ENCODE assay signal across 21 cellular contexts in genomic region chr5:136750507-136750906, GRCh38.
DNase-seq lines count a peak whose midpoint lies in the region; ATAC-seq and TF ChIP-seq lines count a peak whose summit lies in the region.
"Had no signal": no experiment of that assay in that cellular context is flagged by ENCODE, and none has a peak within 500 bp of the region (broad histone marks: within the 10 kb centered on the region; RNA-seq: fewer than 3 reads in every experiment).

No MANE protein-coding gene starts in this region.

- H3K23ac ChIP-seq in IMR-90 (ENCODE audit: low read depth, low read length) (no peak overlapping the region), neuronal stem cell (ENCODE audit: low read depth, low read length, poor library complexity) (no peak overlapping the region)

- no peaks in the 10 kb centered on the region for H4K20me1 ChIP-seq in IMR-90 (ENCODE audit: insufficient read depth, low read length)

- no peak overlapping the region for H3K4me3 Mint-ChIP-seq in MCF 10A (ENCODE audit: unreplicated experiment)
- H3K4me3 Mint-ChIP-seq: CD4-positive, alpha-beta T cell; GM23338 had no signal

- H2AFZ ChIP-seq in IMR-90 (replicated peaks; ENCODE audit: low read length, poor library complexity) (no peak overlapping the region), neuronal stem cell (ENCODE audit: low read length) (no peak overlapping the region)
- H2AFZ ChIP-seq: GM23338 had no signal

- no peak for TF ChIP-seq POLR2A in IMR-90 (IDR thresholded peaks at IDR 0.05; ENCODE audit: low read depth, low read length)

- H3K4me3 ChIP-seq in A673 (ENCODE audit: low read depth, low read length, poor library complexity, severe bottlenecking) (no peak overlapping the region), IMR-90 (ENCODE audit: insufficient read depth, low read depth, low read length) (no peak overlapping the region), neuronal stem cell (ENCODE audit: low read length in 2 of 2) (no peak overlapping the region)
- H3K4me3 ChIP-seq: GM12878, GM23338 had no signal

- peak; percentile 77 for DNase-seq in A673 (ENCODE audit: low spot score)
- DNase-seq in IMR-90, result no peak
- DNase-seq in inferior parietal cortex (ENCODE audit: extremely low spot score), result peak; percentile 38
- peak; percentile 10 for DNase-seq in occipital lobe (lab: John Stamatoyannopoulos, UW)
- DNase-seq in neuronal stem cell (ENCODE audit: low spot score), result no peak
- DNase-seq in activated gamma-delta T cell treated with Interleukin-2 at 50 U/mL for 16 hours, result no peak
- no peak for DNase-seq in MCF 10A (ENCODE audit: unreplicated experiment)
- DNase-seq: 8988T; Caco-2; CD4-positive, alpha-beta T cell; HCEC 1CT; KG1; NCI-H1092; NCI-H1436 treated with DMSO at 0.1 percent for 48 hours; NCI-H2029; NCI-H345; NCI-H524 treated with DMSO at 0.1 percent for 48 hours had no signal

- no peak overlapping the region for H4K91ac ChIP-seq in IMR-90 (ENCODE audit: insufficient read depth, low read depth, low read length)
- no peak overlapping the region for H4K91ac ChIP-seq in neuronal stem cell (ENCODE audit: low read depth, low read length, poor library complexity)

- H2BK5ac ChIP-seq in IMR-90 (ENCODE audit: low read depth, low read length, poor library complexity, severe bottlenecking) (no peak overlapping the region), neuronal stem cell (ENCODE audit: low read length) (no peak overlapping the region)

- TF ChIP-seq RAD21 in IMR-90 (IDR thresholded peaks at IDR 0.05; ENCODE audit: low read length), result no peak

- BruUV-seq in A673 (replicated peaks; lab: Mats Ljungman, UMichigan), result no TSS peak
- no TSS peak for BruUV-seq in IMR-90 (replicated peaks; lab: Mats Ljungman, UMichigan)
- BruUV-seq in MCF 10A (replicated peaks; lab: Mats Ljungman, UMichigan), result no TSS peak

- CTCF ChIA-PET in A673 (lab: Charles Lee) (interaction anchor here (0.6 kb wide), 1 partner anchor 493 kb away, joined by 4 read pairs; no protein-coding TSS in a partner anchor), IMR-90 (lab: Yijun Ruan, JAX) (interaction anchor here (0.6 kb wide), 1 partner anchor 867 kb away, joined by 4 read pairs; no protein-coding TSS in a partner anchor), MCF 10A (lab: Yijun Ruan, JAX) (interaction anchor here (0.6 to 1.0 kb wide), 2 partner anchors 19 to 55 kb away, joined by 4 to 5 read pairs; no protein-coding TSS in a partner anchor)

- TF ChIP-seq CTCF in A673 (conservative IDR thresholded peaks at IDR 0.05; ENCODE audit: low read depth, low read length), result no peak
- no peak for TF ChIP-seq CTCF in IMR-90 (conservative IDR thresholded peaks at IDR 0.05; ENCODE audit: low read depth, low read length)
- no peak for TF ChIP-seq CTCF in MCF 10A (IDR thresholded peaks at IDR 0.05; ENCODE audit: unreplicated experiment)

- H2BK12ac ChIP-seq in neuronal stem cell (ENCODE audit: low read length), result no peak overlapping the region

- H3K27ac ChIP-seq in A673 (ENCODE audit: low read depth, low read length, poor library complexity, severe bottlenecking), result no peak overlapping the region
- H3K27ac ChIP-seq in IMR-90 (ENCODE audit: insufficient read depth, low read length), result no peak overlapping the region
- no peak overlapping the region for H3K27ac ChIP-seq in neuronal stem cell (replicated peaks; ENCODE audit: low read length)

- no peak overlapping the region for H3K56ac ChIP-seq in IMR-90 (ENCODE audit: extremely low read depth, insufficient read depth, low read length)

- in situ Hi-C loops in IMR-90 (cut with MboI; ENCODE audit: low sequenced_read_pairs), result no loop called here

- H3K27me3 Mint-ChIP-seq in MCF 10A (ENCODE audit: insufficient read depth, unreplicated experiment), result peaks cover 45% of the 10 kb centered on the region
- H3K27me3 Mint-ChIP-seq: CD4-positive, alpha-beta T cell had no signal

- H4K8ac ChIP-seq in IMR-90 (ENCODE audit: low read depth in 2 of 2, low read length in 2 of 2), result no peak overlapping the region
- no peak overlapping the region for H4K8ac ChIP-seq in neuronal stem cell (ENCODE audit: low read depth, low read length)

- H3K4ac ChIP-seq in IMR-90 (ENCODE audit: low read depth, low read length), result no peak overlapping the region
- no peak overlapping the region for H3K4ac ChIP-seq in neuronal stem cell (ENCODE audit: low read length)

- no peak overlapping the region for H3K18ac ChIP-seq in IMR-90 (ENCODE audit: low read depth, low read length)
- no peak overlapping the region for H3K18ac ChIP-seq in neuronal stem cell (ENCODE audit: low read length)

- intact Hi-C loops in A673 (cut with micrococcal nuclease; ENCODE audit: unreplicated experiment) (no loop called here), IMR-90 (cut with micrococcal nuclease) (no loop called here), MCF 10A (cut with micrococcal nuclease) (no loop called here)

- no peaks in the 10 kb centered on the region for H3K36me3 Mint-ChIP-seq in MCF 10A (ENCODE audit: insufficient read depth, unreplicated experiment)

- WGBS in IMR-90 (ENCODE audit: extremely low coverage in 2 of 2, insufficient read length in 1 of 2), 2 experiments, result no CpG with 5 or more reads among the region's 2 CpGs
- no CpG with 5 or more reads among the region's 2 CpGs for WGBS in neuronal stem cell (ENCODE audit: extremely low coverage in 2 of 2, insufficient read length in 2 of 2, insufficient replicate concordance in 1 of 2), 2 donors

- H3K4me1 ChIP-seq in A673 (ENCODE audit: insufficient read depth, low read length, poor library complexity, severe bottlenecking), result peaks cover 7% of the 10 kb centered on the region
- H3K4me1 ChIP-seq in IMR-90 (ENCODE audit: control insufficient read depth, insufficient read depth, low read length), result no peaks in the 10 kb centered on the region
- no peaks in the 10 kb centered on the region for H3K4me1 ChIP-seq in neuronal stem cell (ENCODE audit: control insufficient read depth in 2 of 2, insufficient read depth in 1 of 2, low read depth in 1 of 2, low read length in 2 of 2)
- H3K4me1 ChIP-seq: Caco-2 had no signal

- H3K4me2 ChIP-seq in IMR-90 (ENCODE audit: low read depth, low read length) (no peak overlapping the region), neuronal stem cell (ENCODE audit: insufficient read depth, low read length, poor library complexity, severe bottlenecking) (no peak overlapping the region)
- H3K4me2 ChIP-seq: GM23338 had no signal

- H3K9me3 ChIP-seq in A673 (ENCODE audit: low read depth, low read length, poor library complexity, severe bottlenecking) (no peaks in the 10 kb centered on the region), IMR-90 (ENCODE audit: control insufficient read depth, insufficient read depth, low read length) (peaks cover 3% of the 10 kb centered on the region; the same call in 1 of the 2 replicates), neuronal stem cell (replicated peaks in 1 of 2; ENCODE audit: control insufficient read depth in 2 of 2, insufficient read depth in 1 of 2, low read depth in 1 of 2, low read length in 2 of 2) (no peaks in the 10 kb centered on the region)
- H3K9me3 ChIP-seq: Caco-2 had no signal

- POLR2A ChIA-PET in A673 (lab: Charles Lee; ENCODE audit: low non-redundant PET), result no interaction called here
- POLR2A ChIA-PET in IMR-90 (lab: Charles Lee; ENCODE audit: unreplicated experiment), result no interaction called here
- POLR2A ChIA-PET in MCF 10A (lab: Yijun Ruan, JAX), result no interaction called here

- H3K9me1 ChIP-seq in IMR-90 (ENCODE audit: insufficient read depth, low read length), result no peaks in the 10 kb centered on the region

- no peak overlapping the region for H3K27ac Mint-ChIP-seq in MCF 10A (ENCODE audit: low read depth, unreplicated experiment)
- H3K27ac Mint-ChIP-seq: CD4-positive, alpha-beta T cell; GM23338 had no signal

- H3K9ac ChIP-seq in IMR-90 (ENCODE audit: low read depth, low read length) (no peak overlapping the region), neuronal stem cell (ENCODE audit: low read depth, low read length, poor library complexity) (no peak overlapping the region)

- H2BK120ac ChIP-seq in IMR-90 (ENCODE audit: low read depth, low read length) (no peak overlapping the region), neuronal stem cell (ENCODE audit: low read depth, low read length) (no peak overlapping the region)

- H3K79me1 ChIP-seq in IMR-90 (ENCODE audit: low read depth in 1 of 2, low read length in 2 of 2) (no peaks in the 10 kb centered on the region), neuronal stem cell (ENCODE audit: low read depth, low read length) (no peaks in the 10 kb centered on the region)

- no peak overlapping the region for H2AK5ac ChIP-seq in IMR-90 (ENCODE audit: low read depth, low read length)
- H2AK5ac ChIP-seq in neuronal stem cell (ENCODE audit: low read depth, low read length), result no peak overlapping the region

- no peak overlapping the region for H2BK15ac ChIP-seq in IMR-90 (ENCODE audit: low read depth, low read length)
- H2BK15ac ChIP-seq in neuronal stem cell (ENCODE audit: low read length), result no peak overlapping the region

- H3K9me3 Mint-ChIP-seq in MCF 10A (ENCODE audit: unreplicated experiment), result no peaks in the 10 kb centered on the region

- ATAC-seq in IMR-90 (ENCODE audit: low read depth) (0 out of 2 replicates have a peak, but pooled peaks have one; percentile 21), HG02759 (IDR thresholded peaks at IDR 0.05; ENCODE audit: unreplicated experiment) (no peak)
- ATAC-seq: GM12878, GM23338, HepG2 had no signal

- no peak overlapping the region for H2BK20ac ChIP-seq in IMR-90 (ENCODE audit: low read depth, low read length)

- H3K36me3 ChIP-seq in A673 (ENCODE audit: insufficient read depth, low read length, poor library complexity, severe bottlenecking) (no peaks in the 10 kb centered on the region), IMR-90 (ENCODE audit: control insufficient read depth, insufficient read depth, low read length) (no peaks in the 10 kb centered on the region), neuronal stem cell (replicated peaks in 1 of 2; ENCODE audit: control insufficient read depth in 2 of 2, insufficient read depth in 2 of 2, low read length in 2 of 2) (no peaks in the 10 kb centered on the region)

- H3K27me3 ChIP-seq in A673 (replicated peaks; ENCODE audit: insufficient read depth, low read depth, low read length, poor library complexity) (no peaks in the 10 kb centered on the region), IMR-90 (ENCODE audit: control insufficient read depth, insufficient read depth, low read length) (no peaks in the 10 kb centered on the region), neuronal stem cell (ENCODE audit: control insufficient read depth in 3 of 3, insufficient read depth in 3 of 3, low read depth in 1 of 3, low read length in 3 of 3) (no peaks in the 10 kb centered on the region)

- H3K14ac ChIP-seq in IMR-90 (replicated peaks; ENCODE audit: low read depth, low read length) (no peak overlapping the region), neuronal stem cell (ENCODE audit: low read length) (no peak overlapping the region)

- dilution Hi-C loops in IMR-90 (cut with HindIII; ENCODE audit: low sequenced_read_pairs, unreplicated experiment), result no loop called here

- H3K4me1 Mint-ChIP-seq in MCF 10A (ENCODE audit: insufficient read depth, unreplicated experiment), result no peaks in the 10 kb centered on the region
- H3K4me1 Mint-ChIP-seq: GM23338 had no signal

- H2AK9ac ChIP-seq in IMR-90 (replicated peaks; ENCODE audit: low read depth, low read length, poor library complexity), result no peak overlapping the region

- no peak overlapping the region for H4K5ac ChIP-seq in IMR-90 (ENCODE audit: low read depth, low read length)

TF ChIP-seq in IMR-90, 13 proteins besides CTCF, POLR2A, EP300 and RAD21 (continues in another document):
- no peak for TF ChIP-seq BHLHE40 (IDR thresholded peaks at IDR 0.05; ENCODE audit: low read depth, low read length)
- no peak for TF ChIP-seq CHD1 (IDR thresholded peaks at IDR 0.05; ENCODE audit: low read depth, low read length)

Comparison
In these comparisons a context has a peak if more than half of its experiments do, and no peak if none do; other contexts are left out.
1. DNase-seq: peak in A673 (single experiment), inferior parietal cortex (single experiment) and occipital lobe (single experiment); none in IMR-90 (single experiment), neuronal stem cell (single experiment), activated gamma-delta T cell treated with Interleukin-2 at 50 U/mL for 16 hours (single experiment) and MCF 10A (single experiment).